In genomic region chr10:30422981-30423654, GRCh38 we compare ENCODE assay signal across 8 cellular contexts. TPM values are rescaled to one million over a fixed set of nuclear protein-coding genes. Genes with fewer than 3 reads are reported as not detected.
DNase-seq lines count a peak whose midpoint lies in the region; ATAC-seq lines count a peak whose summit lies in the region.

No MANE protein-coding gene starts in this region.

- ATAC-seq in GM19035 (IDR thresholded peaks at IDR 0.05; ENCODE audit: unreplicated experiment) (no peak), HG02840 (IDR thresholded peaks at IDR 0.05; ENCODE audit: low FRiP score, unreplicated experiment) (no peak)

- H3K9me3 ChIP-seq in NT2/D1 (ENCODE audit: insufficient read depth, low read length) (no peaks in the 10 kb centered on the region), esophagus (ENCODE audit: control insufficient read depth in 2 of 2, insufficient read depth in 1 of 2, low read depth in 1 of 2, low read length in 1 of 2) (no peaks in the 10 kb centered on the region), neuron (ENCODE audit: low read length) (no peaks in the 10 kb centered on the region)

- peak overlapping the region; percentile 27 for H2AFZ ChIP-seq in neuron (ENCODE audit: low read depth, low read length)

- DNase-seq in Daoy (ENCODE audit: low read depth) (peak; percentile 30), NT2/D1 (ENCODE audit: low read depth, low spot score) (peak; percentile 32), NCI-H146 treated with DMSO at 0.1 percent for 48 hours (lab: John Stamatoyannopoulos, UW; ENCODE audit: unreplicated experiment) (no peak)
- no peak for DNase-seq in stimulated activated CD4-positive, alpha-beta T cell treated with anti-CD3 and anti-CD28 coated beads, Interleukin-12 subunit alpha, Interleukin-12 subunit beta, amount 100 ng/mL, for 4 hours

- H3K36me3 ChIP-seq in NT2/D1 (ENCODE audit: insufficient read depth, insufficient read length, low read length): no peaks in the 10 kb centered on the region
- H3K36me3 ChIP-seq in esophagus (ENCODE audit: control insufficient read depth in 2 of 2, insufficient read depth in 2 of 2, low read length in 1 of 2): no peaks in the 10 kb centered on the region
- no peaks in the 10 kb centered on the region for H3K36me3 ChIP-seq in neuron (ENCODE audit: insufficient read depth, low read length)

- H3K27me3 ChIP-seq in NT2/D1 (ENCODE audit: insufficient read depth, insufficient read length): no peaks in the 10 kb centered on the region
- no peaks in the 10 kb centered on the region for H3K27me3 ChIP-seq in esophagus (ENCODE audit: control insufficient read depth in 1 of 2, insufficient read depth in 2 of 2, low read length in 2 of 2)
- no peaks in the 10 kb centered on the region for H3K27me3 ChIP-seq in neuron (ENCODE audit: insufficient read depth, low read length)

- H3K27ac ChIP-seq in esophagus (ENCODE audit: low read depth in 2 of 2, low read length in 1 of 2): peak overlapping the region; percentile 20 to 63

- WGBS in esophagus, 2 donors: 50 to 52% methylated on average over 8 of the region's 8 CpGs

- H3K4me3 ChIP-seq in NT2/D1 (ENCODE audit: insufficient read length, low read depth) (no peak overlapping the region), esophagus (ENCODE audit: low read depth in 1 of 2, low read length in 2 of 2) (no peak overlapping the region), neuron (ENCODE audit: low read length) (no peak overlapping the region)

- H3K9ac ChIP-seq in NT2/D1 (ENCODE audit: insufficient read length, low read depth): no peak overlapping the region

- H3K4me1 ChIP-seq in NT2/D1 (ENCODE audit: insufficient read depth, insufficient read length) (peaks cover 8% of the 10 kb centered on the region), esophagus (ENCODE audit: control insufficient read depth in 2 of 2, insufficient read depth in 2 of 2, low read length in 1 of 2) (peaks cover 0 to 3% of the 10 kb centered on the region in 2 donors), neuron (ENCODE audit: insufficient read depth, low read length) (peaks cover 18% of the 10 kb centered on the region)

RNA-seq across cellular contexts. Expression of gene MAP3K8, which starts 10.9 kb away (rescaled TPM):
- total RNA-seq in Daoy (2014; rRNA removed; shearing (Covaris generic)): 2.9 and 3.6 TPM in 2 replicates
- polyA plus RNA-seq in esophagus: 10 to 100 TPM; 13.7 to 20.1 TPM

Comparison
In these comparisons a context has a peak if more than half of its experiments do, and no peak if none do; other contexts are left out.
1. DNase-seq: peak in Daoy (single experiment) and NT2/D1 (single experiment); none in NCI-H146 treated with DMSO at 0.1 percent for 48 hours (single experiment) and stimulated activated CD4-positive, alpha-beta T cell treated with anti-CD3 and anti-CD28 coated beads, Interleukin-12 subunit alpha, Interleukin-12 subunit beta, amount 100 ng/mL, for 4 hours (single experiment).